Comparison of ENCODE assay signal across 1 cellular context in the genomic region with DNA sequence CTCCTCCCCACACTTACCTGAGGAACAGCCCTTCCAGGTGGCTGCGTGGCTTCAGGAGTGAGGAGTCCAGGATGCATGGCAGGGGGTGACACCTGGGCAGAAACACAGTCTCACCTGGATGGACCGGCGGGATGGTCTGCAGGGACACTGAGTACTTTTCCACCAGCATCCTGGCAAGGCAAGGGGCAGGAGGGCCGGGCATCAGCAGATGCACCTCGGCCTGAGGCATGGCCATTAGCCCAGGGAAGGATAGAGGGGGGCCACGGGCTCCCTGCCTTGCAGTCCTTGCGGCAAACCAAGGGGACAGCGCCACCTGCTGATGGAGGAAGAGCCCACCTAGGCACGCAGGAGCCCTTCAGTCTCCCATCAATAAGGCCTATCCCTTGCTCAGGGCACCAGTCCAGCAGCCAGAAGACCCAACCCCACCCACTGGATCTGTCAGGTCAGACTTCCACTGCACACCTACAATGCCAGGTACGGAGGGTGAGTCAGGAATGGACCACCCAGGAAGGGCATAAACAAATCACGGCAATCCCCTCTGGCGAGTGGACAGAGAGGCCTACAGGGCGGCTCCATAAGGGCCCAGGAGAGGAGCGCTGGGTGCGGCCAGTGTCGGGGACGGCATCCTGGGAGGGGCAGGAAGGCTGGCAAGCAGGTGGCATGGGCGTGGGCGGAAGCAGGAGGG.
TF ChIP-seq lines count a peak whose summit lies in the region.

No MANE protein-coding gene starts in this region.

TF ChIP-seq in HepG2, 621 proteins besides CTCF, POLR2A, EP300 and RAD21 (continued from another document and continues in another):
- TF ChIP-seq, protein P1, sequence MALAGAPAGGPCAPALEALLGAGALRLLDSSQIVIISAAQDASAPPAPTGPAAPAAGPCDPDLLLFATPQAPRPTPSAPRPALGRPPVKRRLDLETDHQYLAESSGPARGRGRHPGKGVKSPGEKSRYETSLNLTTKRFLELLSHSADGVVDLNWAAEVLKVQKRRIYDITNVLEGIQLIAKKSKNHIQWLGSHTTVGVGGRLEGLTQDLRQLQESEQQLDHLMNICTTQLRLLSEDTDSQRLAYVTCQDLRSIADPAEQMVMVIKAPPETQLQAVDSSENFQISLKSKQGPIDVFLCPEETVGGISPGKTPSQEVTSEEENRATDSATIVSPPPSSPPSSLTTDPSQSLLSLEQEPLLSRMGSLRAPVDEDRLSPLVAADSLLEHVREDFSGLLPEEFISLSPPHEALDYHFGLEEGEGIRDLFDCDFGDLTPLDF (CRISPR knock-in tag; IDR thresholded peaks at IDR 0.05), result no peak
- TF ChIP-seq ARNT2 (CRISPR knock-in tag; IDR thresholded peaks at IDR 0.05; ENCODE audit: low read depth) (peak; percentile 48; the same call in 1 of the 2 replicates), ZNF549 (CRISPR knock-in tag; IDR thresholded peaks at IDR 0.05) (no peak), ZIK1 (CRISPR knock-in tag; IDR thresholded peaks at IDR 0.05; ENCODE audit: borderline replicate concordance, low read depth) (no peak), FOXA3 (CRISPR knock-in tag; IDR thresholded peaks at IDR 0.05) (peak; percentile 36; the same call in 1 of the 2 replicates), ZNF441 (CRISPR knock-in tag; IDR thresholded peaks at IDR 0.05; ENCODE audit: borderline replicate concordance) (no peak), PLRG1 (conservative IDR thresholded peaks at IDR 0.05) (no peak), ZNF496 (CRISPR knock-in tag; IDR thresholded peaks at IDR 0.05; ENCODE audit: insufficient replicate concordance) (no peak), ZSCAN20 (CRISPR knock-in tag; IDR thresholded peaks at IDR 0.05; ENCODE audit: borderline replicate concordance) (no peak), TOE1 (CRISPR knock-in tag; IDR thresholded peaks at IDR 0.05) (no peak), NBN (conservative IDR thresholded peaks at IDR 0.05) (no peak), GZF1 (CRISPR knock-in tag; IDR thresholded peaks at IDR 0.05) (no peak), KMT2B (CRISPR knock-in tag; IDR thresholded peaks at IDR 0.05) (no peak), ZNF430 (CRISPR knock-in tag; IDR thresholded peaks at IDR 0.05) (no peak), RORA (CRISPR knock-in tag; IDR thresholded peaks at IDR 0.05) (no peak)
- TF ChIP-seq, protein P2, sequence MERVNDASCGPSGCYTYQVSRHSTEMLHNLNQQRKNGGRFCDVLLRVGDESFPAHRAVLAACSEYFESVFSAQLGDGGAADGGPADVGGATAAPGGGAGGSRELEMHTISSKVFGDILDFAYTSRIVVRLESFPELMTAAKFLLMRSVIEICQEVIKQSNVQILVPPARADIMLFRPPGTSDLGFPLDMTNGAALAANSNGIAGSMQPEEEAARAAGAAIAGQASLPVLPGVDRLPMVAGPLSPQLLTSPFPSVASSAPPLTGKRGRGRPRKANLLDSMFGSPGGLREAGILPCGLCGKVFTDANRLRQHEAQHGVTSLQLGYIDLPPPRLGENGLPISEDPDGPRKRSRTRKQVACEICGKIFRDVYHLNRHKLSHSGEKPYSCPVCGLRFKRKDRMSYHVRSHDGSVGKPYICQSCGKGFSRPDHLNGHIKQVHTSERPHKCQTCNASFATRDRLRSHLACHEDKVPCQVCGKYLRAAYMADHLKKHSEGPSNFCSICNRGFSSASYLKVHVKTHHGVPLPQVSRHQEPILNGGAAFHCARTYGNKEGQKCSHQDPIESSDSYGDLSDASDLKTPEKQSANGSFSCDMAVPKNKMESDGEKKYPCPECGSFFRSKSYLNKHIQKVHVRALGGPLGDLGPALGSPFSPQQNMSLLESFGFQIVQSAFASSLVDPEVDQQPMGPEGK (CRISPR knock-in tag; IDR thresholded peaks at IDR 0.05), result peak; percentile 87
- TF ChIP-seq, protein P3, sequence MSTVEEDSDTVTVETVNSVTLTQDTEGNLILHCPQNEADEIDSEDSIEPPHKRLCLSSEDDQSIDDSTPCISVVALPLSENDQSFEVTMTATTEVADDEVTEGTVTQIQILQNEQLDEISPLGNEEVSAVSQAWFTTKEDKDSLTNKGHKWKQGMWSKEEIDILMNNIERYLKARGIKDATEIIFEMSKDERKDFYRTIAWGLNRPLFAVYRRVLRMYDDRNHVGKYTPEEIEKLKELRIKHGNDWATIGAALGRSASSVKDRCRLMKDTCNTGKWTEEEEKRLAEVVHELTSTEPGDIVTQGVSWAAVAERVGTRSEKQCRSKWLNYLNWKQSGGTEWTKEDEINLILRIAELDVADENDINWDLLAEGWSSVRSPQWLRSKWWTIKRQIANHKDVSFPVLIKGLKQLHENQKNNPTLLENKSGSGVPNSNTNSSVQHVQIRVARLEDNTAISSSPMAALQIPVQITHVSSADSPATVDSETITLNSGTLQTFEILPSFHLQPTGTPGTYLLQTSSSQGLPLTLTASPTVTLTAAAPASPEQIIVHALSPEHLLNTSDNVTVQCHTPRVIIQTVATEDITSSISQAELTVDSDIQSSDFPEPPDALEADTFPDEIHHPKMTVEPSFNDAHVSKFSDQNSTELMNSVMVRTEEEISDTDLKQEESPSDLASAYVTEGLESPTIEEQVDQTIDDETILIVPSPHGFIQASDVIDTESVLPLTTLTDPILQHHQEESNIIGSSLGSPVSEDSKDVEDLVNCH (CRISPR knock-in tag; IDR thresholded peaks at IDR 0.05), result no peak
- TF ChIP-seq, protein P4, sequence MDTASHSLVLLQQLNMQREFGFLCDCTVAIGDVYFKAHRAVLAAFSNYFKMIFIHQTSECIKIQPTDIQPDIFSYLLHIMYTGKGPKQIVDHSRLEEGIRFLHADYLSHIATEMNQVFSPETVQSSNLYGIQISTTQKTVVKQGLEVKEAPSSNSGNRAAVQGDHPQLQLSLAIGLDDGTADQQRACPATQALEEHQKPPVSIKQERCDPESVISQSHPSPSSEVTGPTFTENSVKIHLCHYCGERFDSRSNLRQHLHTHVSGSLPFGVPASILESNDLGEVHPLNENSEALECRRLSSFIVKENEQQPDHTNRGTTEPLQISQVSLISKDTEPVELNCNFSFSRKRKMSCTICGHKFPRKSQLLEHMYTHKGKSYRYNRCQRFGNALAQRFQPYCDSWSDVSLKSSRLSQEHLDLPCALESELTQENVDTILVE (CRISPR knock-in tag; IDR thresholded peaks at IDR 0.05), result no peak
- TF ChIP-seq, protein P5, sequence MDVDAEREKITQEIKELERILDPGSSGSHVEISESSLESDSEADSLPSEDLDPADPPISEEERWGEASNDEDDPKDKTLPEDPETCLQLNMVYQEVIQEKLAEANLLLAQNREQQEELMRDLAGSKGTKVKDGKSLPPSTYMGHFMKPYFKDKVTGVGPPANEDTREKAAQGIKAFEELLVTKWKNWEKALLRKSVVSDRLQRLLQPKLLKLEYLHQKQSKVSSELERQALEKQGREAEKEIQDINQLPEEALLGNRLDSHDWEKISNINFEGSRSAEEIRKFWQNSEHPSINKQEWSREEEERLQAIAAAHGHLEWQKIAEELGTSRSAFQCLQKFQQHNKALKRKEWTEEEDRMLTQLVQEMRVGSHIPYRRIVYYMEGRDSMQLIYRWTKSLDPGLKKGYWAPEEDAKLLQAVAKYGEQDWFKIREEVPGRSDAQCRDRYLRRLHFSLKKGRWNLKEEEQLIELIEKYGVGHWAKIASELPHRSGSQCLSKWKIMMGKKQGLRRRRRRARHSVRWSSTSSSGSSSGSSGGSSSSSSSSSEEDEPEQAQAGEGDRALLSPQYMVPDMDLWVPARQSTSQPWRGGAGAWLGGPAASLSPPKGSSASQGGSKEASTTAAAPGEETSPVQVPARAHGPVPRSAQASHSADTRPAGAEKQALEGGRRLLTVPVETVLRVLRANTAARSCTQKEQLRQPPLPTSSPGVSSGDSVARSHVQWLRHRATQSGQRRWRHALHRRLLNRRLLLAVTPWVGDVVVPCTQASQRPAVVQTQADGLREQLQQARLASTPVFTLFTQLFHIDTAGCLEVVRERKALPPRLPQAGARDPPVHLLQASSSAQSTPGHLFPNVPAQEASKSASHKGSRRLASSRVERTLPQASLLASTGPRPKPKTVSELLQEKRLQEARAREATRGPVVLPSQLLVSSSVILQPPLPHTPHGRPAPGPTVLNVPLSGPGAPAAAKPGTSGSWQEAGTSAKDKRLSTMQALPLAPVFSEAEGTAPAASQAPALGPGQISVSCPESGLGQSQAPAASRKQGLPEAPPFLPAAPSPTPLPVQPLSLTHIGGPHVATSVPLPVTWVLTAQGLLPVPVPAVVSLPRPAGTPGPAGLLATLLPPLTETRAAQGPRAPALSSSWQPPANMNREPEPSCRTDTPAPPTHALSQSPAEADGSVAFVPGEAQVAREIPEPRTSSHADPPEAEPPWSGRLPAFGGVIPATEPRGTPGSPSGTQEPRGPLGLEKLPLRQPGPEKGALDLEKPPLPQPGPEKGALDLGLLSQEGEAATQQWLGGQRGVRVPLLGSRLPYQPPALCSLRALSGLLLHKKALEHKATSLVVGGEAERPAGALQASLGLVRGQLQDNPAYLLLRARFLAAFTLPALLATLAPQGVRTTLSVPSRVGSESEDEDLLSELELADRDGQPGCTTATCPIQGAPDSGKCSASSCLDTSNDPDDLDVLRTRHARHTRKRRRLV (CRISPR knock-in tag; IDR thresholded peaks at IDR 0.05), result no peak
- TF ChIP-seq, protein P6, sequence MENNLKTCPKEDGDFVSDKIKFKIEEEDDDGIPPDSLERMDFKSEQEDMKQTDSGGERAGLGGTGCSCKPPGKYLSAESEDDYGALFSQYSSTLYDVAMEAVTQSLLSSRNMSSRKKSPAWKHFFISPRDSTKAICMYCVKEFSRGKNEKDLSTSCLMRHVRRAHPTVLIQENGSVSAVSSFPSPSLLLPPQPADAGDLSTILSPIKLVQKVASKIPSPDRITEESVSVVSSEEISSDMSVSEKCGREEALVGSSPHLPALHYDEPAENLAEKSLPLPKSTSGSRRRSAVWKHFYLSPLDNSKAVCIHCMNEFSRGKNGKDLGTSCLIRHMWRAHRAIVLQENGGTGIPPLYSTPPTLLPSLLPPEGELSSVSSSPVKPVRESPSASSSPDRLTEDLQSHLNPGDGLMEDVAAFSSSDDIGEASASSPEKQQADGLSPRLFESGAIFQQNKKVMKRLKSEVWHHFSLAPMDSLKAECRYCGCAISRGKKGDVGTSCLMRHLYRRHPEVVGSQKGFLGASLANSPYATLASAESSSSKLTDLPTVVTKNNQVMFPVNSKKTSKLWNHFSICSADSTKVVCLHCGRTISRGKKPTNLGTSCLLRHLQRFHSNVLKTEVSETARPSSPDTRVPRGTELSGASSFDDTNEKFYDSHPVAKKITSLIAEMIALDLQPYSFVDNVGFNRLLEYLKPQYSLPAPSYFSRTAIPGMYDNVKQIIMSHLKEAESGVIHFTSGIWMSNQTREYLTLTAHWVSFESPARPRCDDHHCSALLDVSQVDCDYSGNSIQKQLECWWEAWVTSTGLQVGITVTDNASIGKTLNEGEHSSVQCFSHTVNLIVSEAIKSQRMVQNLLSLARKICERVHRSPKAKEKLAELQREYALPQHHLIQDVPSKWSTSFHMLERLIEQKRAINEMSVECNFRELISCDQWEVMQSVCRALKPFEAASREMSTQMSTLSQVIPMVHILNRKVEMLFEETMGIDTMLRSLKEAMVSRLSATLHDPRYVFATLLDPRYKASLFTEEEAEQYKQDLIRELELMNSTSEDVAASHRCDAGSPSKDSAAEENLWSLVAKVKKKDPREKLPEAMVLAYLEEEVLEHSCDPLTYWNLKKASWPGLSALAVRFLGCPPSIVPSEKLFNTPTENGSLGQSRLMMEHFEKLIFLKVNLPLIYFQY (CRISPR knock-in tag; IDR thresholded peaks at IDR 0.05; ENCODE audit: borderline replicate concordance), result no peak
- TF ChIP-seq, protein P7, sequence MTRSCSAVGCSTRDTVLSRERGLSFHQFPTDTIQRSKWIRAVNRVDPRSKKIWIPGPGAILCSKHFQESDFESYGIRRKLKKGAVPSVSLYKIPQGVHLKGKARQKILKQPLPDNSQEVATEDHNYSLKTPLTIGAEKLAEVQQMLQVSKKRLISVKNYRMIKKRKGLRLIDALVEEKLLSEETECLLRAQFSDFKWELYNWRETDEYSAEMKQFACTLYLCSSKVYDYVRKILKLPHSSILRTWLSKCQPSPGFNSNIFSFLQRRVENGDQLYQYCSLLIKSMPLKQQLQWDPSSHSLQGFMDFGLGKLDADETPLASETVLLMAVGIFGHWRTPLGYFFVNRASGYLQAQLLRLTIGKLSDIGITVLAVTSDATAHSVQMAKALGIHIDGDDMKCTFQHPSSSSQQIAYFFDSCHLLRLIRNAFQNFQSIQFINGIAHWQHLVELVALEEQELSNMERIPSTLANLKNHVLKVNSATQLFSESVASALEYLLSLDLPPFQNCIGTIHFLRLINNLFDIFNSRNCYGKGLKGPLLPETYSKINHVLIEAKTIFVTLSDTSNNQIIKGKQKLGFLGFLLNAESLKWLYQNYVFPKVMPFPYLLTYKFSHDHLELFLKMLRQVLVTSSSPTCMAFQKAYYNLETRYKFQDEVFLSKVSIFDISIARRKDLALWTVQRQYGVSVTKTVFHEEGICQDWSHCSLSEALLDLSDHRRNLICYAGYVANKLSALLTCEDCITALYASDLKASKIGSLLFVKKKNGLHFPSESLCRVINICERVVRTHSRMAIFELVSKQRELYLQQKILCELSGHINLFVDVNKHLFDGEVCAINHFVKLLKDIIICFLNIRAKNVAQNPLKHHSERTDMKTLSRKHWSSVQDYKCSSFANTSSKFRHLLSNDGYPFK (CRISPR knock-in tag; IDR thresholded peaks at IDR 0.05; ENCODE audit: borderline replicate concordance), result no peak
- TF ChIP-seq, protein P8, sequence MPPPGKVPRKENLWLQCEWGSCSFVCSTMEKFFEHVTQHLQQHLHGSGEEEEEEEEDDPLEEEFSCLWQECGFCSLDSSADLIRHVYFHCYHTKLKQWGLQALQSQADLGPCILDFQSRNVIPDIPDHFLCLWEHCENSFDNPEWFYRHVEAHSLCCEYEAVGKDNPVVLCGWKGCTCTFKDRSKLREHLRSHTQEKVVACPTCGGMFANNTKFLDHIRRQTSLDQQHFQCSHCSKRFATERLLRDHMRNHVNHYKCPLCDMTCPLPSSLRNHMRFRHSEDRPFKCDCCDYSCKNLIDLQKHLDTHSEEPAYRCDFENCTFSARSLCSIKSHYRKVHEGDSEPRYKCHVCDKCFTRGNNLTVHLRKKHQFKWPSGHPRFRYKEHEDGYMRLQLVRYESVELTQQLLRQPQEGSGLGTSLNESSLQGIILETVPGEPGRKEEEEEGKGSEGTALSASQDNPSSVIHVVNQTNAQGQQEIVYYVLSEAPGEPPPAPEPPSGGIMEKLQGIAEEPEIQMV (CRISPR knock-in tag; IDR thresholded peaks at IDR 0.05; ENCODE audit: low read depth), result 0 out of 2 replicates have a peak, but pooled peaks have one; percentile 39
